Comparison of ENCODE assay signal across 8 cellular contexts in the genomic region with DNA sequence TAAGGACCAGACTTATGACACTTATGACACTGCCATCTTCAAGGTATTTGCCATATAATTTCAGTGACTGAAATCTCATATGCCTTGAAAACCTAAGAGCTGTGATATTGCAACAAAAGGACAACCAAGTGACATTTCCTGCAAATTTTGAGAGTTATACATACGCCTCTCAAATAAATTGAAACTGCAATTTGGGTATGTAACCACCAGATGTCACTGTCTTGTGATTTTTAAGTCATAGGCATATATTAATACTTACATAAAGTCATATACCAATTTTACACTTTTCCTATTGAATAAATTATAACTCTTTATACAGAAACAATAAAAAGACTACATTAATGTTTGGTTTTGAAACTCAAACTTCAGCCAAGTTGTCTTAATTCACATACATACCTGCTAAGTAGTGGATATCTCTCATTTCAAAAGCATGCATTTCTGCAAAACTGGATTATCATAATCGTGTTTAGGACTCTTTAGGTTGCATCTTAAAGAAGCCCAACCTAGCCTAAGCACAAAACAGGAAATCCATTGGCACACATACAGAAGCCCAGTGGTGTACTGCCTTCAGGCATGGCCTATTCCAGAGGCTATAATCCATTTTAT.
DNase-seq lines count a peak whose midpoint lies in the region; ATAC-seq and TF ChIP-seq lines count a peak whose summit lies in the region.

No MANE protein-coding gene starts in this region.

- H3K9me3 ChIP-seq in PC-3 (ENCODE audit: low read length): no peaks in the 10 kb centered on the region

- H4K20me1 ChIP-seq in PC-3 (ENCODE audit: low read length): no peaks in the 10 kb centered on the region

- H3K36me3 ChIP-seq in PC-3 (ENCODE audit: low read depth, low read length): no peaks in the 10 kb centered on the region

- no peaks in the 10 kb centered on the region for H3K9me2 ChIP-seq in PC-3 (replicated peaks; ENCODE audit: low read length)

- DNase-seq in AG09309 (ENCODE audit: low read depth): no peak
- peak; percentile 65 for DNase-seq in PC-3
- peak; percentile 59 for DNase-seq in fibroblast of the aortic adventitia (ENCODE audit: low read depth)
- no peak for DNase-seq in NCI-H1436 treated with DMSO at 0.1 percent for 48 hours (lab: John Stamatoyannopoulos, UW)
- DNase-seq in middle frontal gyrus (ENCODE audit: extremely low spot score, low spot score): no peak
- DNase-seq in NCI-H774 (lab: John Stamatoyannopoulos, UW): no peak

- H3F3A ChIP-seq in PC-3 (ENCODE audit: low read length, unreplicated experiment): no peaks in the 10 kb centered on the region

- no peak overlapping the region for H3K4me2 ChIP-seq in PC-3 (ENCODE audit: low read length)

- POLR2A ChIA-PET in PC-3 (lab: Charles Lee; ENCODE audit: unreplicated experiment): no interaction called here

- H2AFZ ChIP-seq in PC-3 (ENCODE audit: low read length): no peak overlapping the region

- H3K27ac ChIP-seq in PC-3 (ENCODE audit: low read length): no peak overlapping the region

- TF ChIP-seq CTCF in AG09309 (IDR thresholded peaks at IDR 0.05; ENCODE audit: control insufficient read depth, insufficient read depth, low read depth, low read length, missing control alignments) (peak; percentile 16), PC-3 (conservative IDR thresholded peaks at IDR 0.05; ENCODE audit: low read depth, low read length) (peak; percentile 61), fibroblast of the aortic adventitia (IDR thresholded peaks at IDR 0.05; ENCODE audit: insufficient read depth, low read length) (peak; percentile 37)

- no TSS peak for BruUV-seq in PC-3 (replicated peaks; lab: Mats Ljungman, UMichigan)

- H3K9ac ChIP-seq in PC-3 (ENCODE audit: low read length): no peak overlapping the region

- peak; percentile 59 for ATAC-seq in GM21737 (IDR thresholded peaks at IDR 0.05; ENCODE audit: unreplicated experiment)
- ATAC-seq in PC-3: no peak
- ATAC-seq in HG03159 (IDR thresholded peaks at IDR 0.05; ENCODE audit: unreplicated experiment): no peak

- H3K4me3 ChIP-seq in AG09309 (ENCODE audit: control insufficient read depth, low read depth, low read length) (no peak overlapping the region), PC-3 (ENCODE audit: low read length) (no peak overlapping the region), fibroblast of the aortic adventitia (ENCODE audit: low read depth, low read length) (no peak overlapping the region)

- H3K79me2 ChIP-seq in PC-3 (ENCODE audit: low read length): no peaks in the 10 kb centered on the region

- intact Hi-C loops in PC-3 (cut with micrococcal nuclease): no loop called here

- peaks cover 25% of the 10 kb centered on the region; the same call in 1 of the 2 replicates for H3K27me3 ChIP-seq in PC-3 (ENCODE audit: low read length)

- H3K4me1 ChIP-seq in PC-3 (ENCODE audit: insufficient read depth, low read length): no peaks in the 10 kb centered on the region

- CTCF ChIA-PET in PC-3 (lab: Charles Lee): no interaction called here

Comparison
In these comparisons a context has a peak if more than half of its experiments do, and no peak if none do; other contexts are left out.
1. DNase-seq: peak in PC-3 (single experiment) and fibroblast of the aortic adventitia (single experiment); none in AG09309 (single experiment), NCI-H1436 treated with DMSO at 0.1 percent for 48 hours (single experiment), middle frontal gyrus (single experiment) and NCI-H774 (single experiment).
2. Peak in every context shown above with its lines, with median percentiles within 50 percentile points of each other: CTCF ChIP-seq.